8 cellular contexts compared by ENCODE assay signal in genomic region chr11:68843703-68844312, GRCh38. TPM values are rescaled to one million over a fixed set of nuclear protein-coding genes. Genes with fewer than 3 reads are reported as not detected.
DNase-seq lines count a peak whose midpoint lies in the region; ATAC-seq and TF ChIP-seq lines count a peak whose summit lies in the region.

No MANE protein-coding gene starts in this region.

- H3K36me3 ChIP-seq in thyroid gland, result no peaks in the 10 kb centered on the region
- H3K36me3 ChIP-seq in BE2C, result no peaks in the 10 kb centered on the region

- H3K9me3 ChIP-seq in thyroid gland (no peaks in the 10 kb centered on the region), BE2C (no peaks in the 10 kb centered on the region)

- WGBS in thyroid gland, 2 donors, result 10 to 13% methylated on average over 14 to 27 of the region's 54 CpGs

- TF ChIP-seq CTCF in GM12864 (IDR thresholded peaks at IDR 0.05; ENCODE audit: low read depth, low read length, missing control alignments) (peak; percentile 64), epithelial cell of esophagus (IDR thresholded peaks at IDR 0.05; ENCODE audit: insufficient read depth, low read depth, low read length, missing control alignments) (peak; percentile 40), nephron (IDR thresholded peaks at IDR 0.05; ENCODE audit: unreplicated experiment in 3 of 3) (peak; percentile 25 to 49 (median 45)), thyroid gland (IDR thresholded peaks at IDR 0.05) (peak; percentile 34 to 93 (median 72)), BE2C (IDR thresholded peaks at IDR 0.05; ENCODE audit: low read depth, low read length) (no peak)
- peak; percentile 71 for TF ChIP-seq CTCF in activated CD8-positive, alpha-beta T cell treated with anti-CD3 and anti-CD28 coated beads for 36 hours (IDR thresholded peaks at IDR 0.05)

- H3K4me3 ChIP-seq in GM12864 (ENCODE audit: low read depth, low read length) (peak overlapping the region; percentile 47), epithelial cell of esophagus (ENCODE audit: low read length) (peak overlapping the region; percentile 32), thyroid gland (replicated peaks in 1 of 3) (peak overlapping the region in 2 of 3 donors; percentile 13 to 89), BE2C (ENCODE audit: low read depth, low read length) (no peak overlapping the region)

- intact Hi-C loops in activated CD8-positive, alpha-beta T cell treated with anti-CD3 and anti-CD28 coated beads for 36 hours (cut with micrococcal nuclease), result no loop called here
- intact Hi-C loops in thyroid gland (cut with DNase I), result no loop called here

- TF ChIP-seq POLR2A in thyroid gland (IDR thresholded peaks at IDR 0.05), result peak in 1 of 2 donors; percentile 44

- ATAC-seq in HG02798 (IDR thresholded peaks at IDR 0.05; ENCODE audit: poor library complexity, unreplicated experiment), result peak; percentile 44
- ATAC-seq in activated CD8-positive, alpha-beta T cell treated with anti-CD3 and anti-CD28 coated beads for 36 hours, result peak; percentile 64

- POLR2A ChIA-PET in activated CD8-positive, alpha-beta T cell treated with anti-CD3 and anti-CD28 coated beads for 36 hours (lab: Charles Lee), result interaction anchor here (0.8 to 2.0 kb wide), 5 partner anchors 9 to 18 kb away, joined by 3 to 5 read pairs (median 4); no protein-coding TSS in a partner anchor

- H3K4me3 Mint-ChIP-seq in activated CD8-positive, alpha-beta T cell treated with anti-CD3 and anti-CD28 coated beads for 36 hours, result peak overlapping the region; percentile 93
- H3K4me3 Mint-ChIP-seq in nephron, result peak overlapping the region; percentile 69 to 90 (median 88)

- peaks cover 26 to 42% of the 10 kb centered on the region in 2 donors for H3K4me1 ChIP-seq in thyroid gland
- peaks cover 12% of the 10 kb centered on the region for H3K4me1 ChIP-seq in BE2C

- peaks cover 2% of the 10 kb centered on the region for H3K27me3 Mint-ChIP-seq in activated CD8-positive, alpha-beta T cell treated with anti-CD3 and anti-CD28 coated beads for 36 hours
- H3K27me3 Mint-ChIP-seq in nephron (ENCODE audit: low read depth), result peaks cover 75% of the 10 kb centered on the region

- peaks cover 33% of the 10 kb centered on the region for H3K4me1 Mint-ChIP-seq in activated CD8-positive, alpha-beta T cell treated with anti-CD3 and anti-CD28 coated beads for 36 hours (ENCODE audit: low read depth)
- peaks cover 41% of the 10 kb centered on the region for H3K4me1 Mint-ChIP-seq in nephron

- CTCF ChIA-PET in activated CD8-positive, alpha-beta T cell treated with anti-CD3 and anti-CD28 coated beads for 36 hours (lab: Charles Lee), result interaction anchor here (0.8 to 3.3 kb wide), 13 partner anchors 10 to 260 kb away, joined by 3 to 28 read pairs (median 4); no protein-coding TSS in a partner anchor

- peak overlapping the region in 2 of 3 donors; percentile 62 to 81 for H3K27ac ChIP-seq in thyroid gland

- DNase-seq in GM12864 (ENCODE audit: low read depth) (peak; percentile 36), NCI-H510A (lab: John Stamatoyannopoulos, UW) (peak; percentile 93), epithelial cell of esophagus (ENCODE audit: low read depth) (peak; percentile 73), thyroid gland (peak; percentile 92 to 93), BE2C (no peak)
- DNase-seq in activated CD8-positive, alpha-beta T cell treated with anti-CD3 and anti-CD28 coated beads for 36 hours, result peak; percentile 80

- no peaks in the 10 kb centered on the region for H3K9me3 Mint-ChIP-seq in activated CD8-positive, alpha-beta T cell treated with anti-CD3 and anti-CD28 coated beads for 36 hours
- no peaks in the 10 kb centered on the region for H3K9me3 Mint-ChIP-seq in nephron

- H3K27me3 ChIP-seq in thyroid gland (no peaks in the 10 kb centered on the region), BE2C (no peaks in the 10 kb centered on the region)

- peak overlapping the region; percentile 88 for H3K27ac Mint-ChIP-seq in activated CD8-positive, alpha-beta T cell treated with anti-CD3 and anti-CD28 coated beads for 36 hours
- H3K27ac Mint-ChIP-seq in nephron, result no peak overlapping the region

- no peaks in the 10 kb centered on the region for H3K36me3 Mint-ChIP-seq in activated CD8-positive, alpha-beta T cell treated with anti-CD3 and anti-CD28 coated beads for 36 hours (ENCODE audit: low read depth)
- no peaks in the 10 kb centered on the region for H3K36me3 Mint-ChIP-seq in nephron (ENCODE audit: low read depth)

RNA-seq across cellular contexts. Expression of gene CPT1A, which starts 2.1 kb away (rescaled TPM):
- 10 to 100 TPM; 17.5 TPM for total RNA-seq in activated CD8-positive, alpha-beta T cell treated with anti-CD3 and anti-CD28 coated beads for 36 hours
- 10 to 100 TPM; 29.9 to 58.0 (median 43.8) TPM for total RNA-seq in thyroid gland
- 34.3 TPM for polyA plus RNA-seq in BE2C (2012; ENCODE audit: insufficient read depth, insufficient read length, low read depth)

RNA-seq across cellular contexts. Expression of gene MRPL21, which starts 59.8 kb away (rescaled TPM):
- 100 to 1,000 TPM in 1 of 2 experiments, 10 to 100 TPM in 1; 99.6 to 104 TPM for total RNA-seq in activated CD8-positive, alpha-beta T cell treated with anti-CD3 and anti-CD28 coated beads for 36 hours
- total RNA-seq in thyroid gland, result 10 to 100 TPM; 24.0 to 86.6 (median 65.6) TPM
- polyA plus RNA-seq in BE2C (2012; ENCODE audit: insufficient read depth, insufficient read length, low read depth), result 426 TPM

RNA-seq across cellular contexts. Expression of gene IGHMBP2, which starts 59.9 kb away (rescaled TPM):
- 10 to 100 TPM; 21.1 to 24.9 TPM for total RNA-seq in activated CD8-positive, alpha-beta T cell treated with anti-CD3 and anti-CD28 coated beads for 36 hours
- 10 to 100 TPM; 10.2 to 18.4 (median 11.7) TPM for total RNA-seq in thyroid gland
- polyA plus RNA-seq in BE2C (2012; ENCODE audit: insufficient read depth, insufficient read length, low read depth), result 52.6 TPM
